15 cellular contexts compared by ENCODE assay signal in genomic region chr15:63480441-63480821, GRCh38. TPM values are rescaled to one million over a fixed set of nuclear protein-coding genes. Genes with fewer than 3 reads are reported as not detected.
DNase-seq lines count a peak whose midpoint lies in the region; FAIRE-seq and TF ChIP-seq lines count a peak whose summit lies in the region.
"Had no signal": no experiment of that assay in that cellular context is flagged by ENCODE, and none has a peak within 500 bp of the region (broad histone marks: within the 10 kb centered on the region; RNA-seq: fewer than 3 reads in every experiment).

No MANE protein-coding gene starts in this region.

- H3K4me2 ChIP-seq in BLaER1 treated with 17β-estradiol and CSF1 and Interleukin-3, amounts not matched to agents 10 nM and 100 nM, result peak overlapping the region; percentile 87 to 98 (median 96)
- H3K4me2 ChIP-seq in DOHH2 (ENCODE audit: low read length), result peak overlapping the region; percentile 54
- no peak overlapping the region for H3K4me2 ChIP-seq in mesenchymal stem cell (ENCODE audit: low read length, poor library complexity, severe bottlenecking)
- no peak overlapping the region for H3K4me2 ChIP-seq in mesendoderm (ENCODE audit: low read length)

- peak overlapping the region; percentile 79 to 85 (median 84) for H3K9ac ChIP-seq in BLaER1 treated with 17β-estradiol and CSF1 and Interleukin-3, amounts not matched to agents 10 nM and 100 nM
- H3K9ac ChIP-seq in mesenchymal stem cell (ENCODE audit: low read length) (peak overlapping the region; percentile 53), mesendoderm (ENCODE audit: low read length) (no peak overlapping the region)

- H3F3A ChIP-seq in DOHH2 (ENCODE audit: control insufficient read depth, insufficient read depth), result peaks cover 4% of the 10 kb centered on the region; the same call in 1 of the 2 replicates

- no peak for DNase-seq in activated T-helper 2 cell treated with anti-CD3 and anti-CD28 coated beads, Interferon-gamma antibody, Interleukin-2, Interleukin-4, amounts not matched to agents 10 μg/mL and 5 μg/mL and 100 μg/mL, durations not matched to agents 14 hours and 24 hours and 36 hours (ENCODE audit: low spot score)
- DNase-seq in mesenchymal stem cell (peak; percentile 45), mesendoderm (no peak), SHP77 treated with DMSO at 0.1 percent for 48 hours (lab: John Stamatoyannopoulos, UW) (no peak), small intestine (no peak), H54 (ENCODE audit: insufficient read length, low spot score) (no peak)
- DNase-seq: COR-L47; effector CD8-positive, alpha-beta T cell; islet precursor cell; NCI-H510A treated with DMSO at 0.1 percent for 48 hours; RPMI8226 had no signal

- H4K91ac ChIP-seq in mesenchymal stem cell (ENCODE audit: low read length), result no peak overlapping the region

- H3K79me2 ChIP-seq in DOHH2 (ENCODE audit: control insufficient read depth, low read length), result no peaks in the 10 kb centered on the region
- H3K79me2 ChIP-seq in mesendoderm (ENCODE audit: control insufficient read depth, insufficient read depth, low read length), result no peaks in the 10 kb centered on the region

- no peak overlapping the region for H2BK5ac ChIP-seq in mesenchymal stem cell (ENCODE audit: low read depth, low read length, poor library complexity, severe bottlenecking)
- H2BK5ac ChIP-seq in mesendoderm (ENCODE audit: low read length), result no peak overlapping the region

- no peaks in the 10 kb centered on the region for H4K20me1 ChIP-seq in BLaER1 treated with 17β-estradiol and CSF1 and Interleukin-3, amounts not matched to agents 10 nM and 100 nM
- no peaks in the 10 kb centered on the region for H4K20me1 ChIP-seq in DOHH2 (ENCODE audit: control insufficient read depth, insufficient read depth, low read depth, low read length)

- no peaks in the 10 kb centered on the region for H3K9me2 ChIP-seq in DOHH2 (replicated peaks; ENCODE audit: control insufficient read depth, low read length)

- H3K36me3 Mint-ChIP-seq in activated T-helper 2 cell treated with anti-CD3 and anti-CD28 coated beads, Interferon-gamma antibody, Interleukin-2, Interleukin-4, amounts not matched to agents 10 μg/mL and 5 μg/mL and 100 μg/mL, durations not matched to agents 14 hours and 24 hours and 36 hours (ENCODE audit: low read depth), result no peaks in the 10 kb centered on the region
- H3K36me3 Mint-ChIP-seq: natural killer cell treated with Interleukin-12 subunit alpha and Interleukin-12 subunit beta and Interleukin-15 and Interleukin-18, amount 100 ng/mL, for 72 hours had no signal

- no peak for TF ChIP-seq POLR2A in H54 (IDR thresholded peaks at IDR 0.05; ENCODE audit: low read depth, low read length)

- H3K56ac ChIP-seq in mesendoderm (ENCODE audit: low read length), result no peak overlapping the region

- H2BK15ac ChIP-seq in mesenchymal stem cell (ENCODE audit: low read depth, poor library complexity, severe bottlenecking), result peak overlapping the region; percentile 90
- H2BK15ac ChIP-seq in mesendoderm (replicated peaks; ENCODE audit: low read depth), result no peak overlapping the region

- no peaks in the 10 kb centered on the region for H3K9me3 ChIP-seq in BLaER1 treated with 17β-estradiol and CSF1 and Interleukin-3, amounts not matched to agents 10 nM and 100 nM (replicated peaks in 1 of 11)
- H3K9me3 ChIP-seq in DOHH2 (ENCODE audit: control insufficient read depth, insufficient read depth, low read length) (no peaks in the 10 kb centered on the region), mesenchymal stem cell (ENCODE audit: control insufficient read depth, low read length) (no peaks in the 10 kb centered on the region), small intestine (ENCODE audit: control insufficient read depth, low read depth) (no peaks in the 10 kb centered on the region)
- H3K9me3 ChIP-seq: suprapubic skin had no signal

- peak overlapping the region; percentile 88 to 97 (median 95) for H3K27ac ChIP-seq in BLaER1 treated with 17β-estradiol and CSF1 and Interleukin-3, amounts not matched to agents 10 nM and 100 nM
- H3K27ac ChIP-seq in DOHH2 (ENCODE audit: low read depth, low read length) (no peak overlapping the region), mesenchymal stem cell (ENCODE audit: low read length, poor library complexity, severe bottlenecking) (peak overlapping the region; percentile 50), mesendoderm (ENCODE audit: low read depth, low read length) (no peak overlapping the region), small intestine (ENCODE audit: low read depth in 1 of 2, low read length in 1 of 2) (peak overlapping the region in 1 of 2 donors; percentile 64)
- H3K27ac ChIP-seq: suprapubic skin had no signal

- no peak for TF ChIP-seq CTCF in DOHH2 (IDR thresholded peaks at IDR 0.05; ENCODE audit: low read depth, low read length, poor library complexity, severe bottlenecking)

- H3K4me1 ChIP-seq in BLaER1 treated with 17β-estradiol and CSF1 and Interleukin-3, amounts not matched to agents 10 nM and 100 nM, result peaks cover 84 to 98% (median 97%) of the 10 kb centered on the region in 10 experiments
- peaks cover 61% of the 10 kb centered on the region for H3K4me1 ChIP-seq in DOHH2 (ENCODE audit: control insufficient read depth, low read length)
- peaks cover 34% of the 10 kb centered on the region for H3K4me1 ChIP-seq in mesenchymal stem cell (ENCODE audit: control insufficient read depth, insufficient read depth, low read depth, low read length)
- peaks cover 3% of the 10 kb centered on the region for H3K4me1 ChIP-seq in mesendoderm (ENCODE audit: control insufficient read depth, low read depth, low read length)
- peaks cover 2 to 6% of the 10 kb centered on the region in 2 donors for H3K4me1 ChIP-seq in small intestine (ENCODE audit: control insufficient read depth in 2 of 2, insufficient read depth in 1 of 2, low read depth in 1 of 2, low read length in 1 of 2)

- no peak overlapping the region for H4K8ac ChIP-seq in mesenchymal stem cell (ENCODE audit: low read length)
- no peak overlapping the region for H4K8ac ChIP-seq in mesendoderm (ENCODE audit: low read depth, low read length)

- H3K4me3 ChIP-seq in BLaER1 treated with 17β-estradiol and CSF1 and Interleukin-3, amounts not matched to agents 10 nM and 100 nM, result peak overlapping the region; percentile 11 to 60 (median 45); a peak in 18 of 20 replicates
- H3K4me3 ChIP-seq in DOHH2 (ENCODE audit: low read length), result peak overlapping the region; percentile 31
- no peak overlapping the region for H3K4me3 ChIP-seq in mesenchymal stem cell (ENCODE audit: insufficient read depth in 1 of 2, low read depth in 1 of 2, low read length in 2 of 2)
- no peak overlapping the region for H3K4me3 ChIP-seq in mesendoderm (ENCODE audit: low read length)
- no peak overlapping the region for H3K4me3 ChIP-seq in small intestine (ENCODE audit: low read depth in 1 of 2, low read length in 2 of 2)
- H3K4me3 ChIP-seq: suprapubic skin had no signal

- peak overlapping the region; percentile 51 for H2AK5ac ChIP-seq in mesenchymal stem cell (ENCODE audit: low read length, severe bottlenecking)
- H2AK5ac ChIP-seq in mesendoderm (ENCODE audit: low read length), result no peak overlapping the region

- H2BK12ac ChIP-seq in mesenchymal stem cell (ENCODE audit: low read length in 2 of 2), result peak overlapping the region; percentile 85 to 97

- WGBS in mesenchymal stem cell, result 84% methylated on average over 1 of the region's 2 CpGs
- no CpG with 5 or more reads among the region's 2 CpGs for WGBS in mesendoderm (ENCODE audit: extremely low coverage, insufficient coverage, low lambda C conversion rate)
- 90 to 92% (median 92%) methylated on average over 2 of the region's 2 CpGs for WGBS in small intestine, 3 donors

- no peaks in the 10 kb centered on the region for H3K9me3 Mint-ChIP-seq in activated T-helper 2 cell treated with anti-CD3 and anti-CD28 coated beads, Interferon-gamma antibody, Interleukin-2, Interleukin-4, amounts not matched to agents 10 μg/mL and 5 μg/mL and 100 μg/mL, durations not matched to agents 14 hours and 24 hours and 36 hours
- H3K9me3 Mint-ChIP-seq: natural killer cell treated with Interleukin-12 subunit alpha and Interleukin-12 subunit beta and Interleukin-15 and Interleukin-18, amount 100 ng/mL, for 72 hours had no signal

- intact Hi-C loops in activated T-helper 2 cell treated with anti-CD3 and anti-CD28 coated beads, Interferon-gamma antibody, Interleukin-2, Interleukin-4, amounts not matched to agents 10 μg/mL and 5 μg/mL and 100 μg/mL, durations not matched to agents 14 hours and 24 hours and 36 hours (cut with micrococcal nuclease), result loop anchor here (5.0 kb wide), 1 partner anchor 122 kb away; no protein-coding TSS in a partner anchor

- H3K79me1 ChIP-seq in mesenchymal stem cell (replicated peaks; ENCODE audit: low read length, poor library complexity, severe bottlenecking), result no peaks in the 10 kb centered on the region
- no peaks in the 10 kb centered on the region for H3K79me1 ChIP-seq in mesendoderm (ENCODE audit: low read length)

- peak overlapping the region in 1 of 2 experiments; percentile 72 for H3K14ac ChIP-seq in mesenchymal stem cell (ENCODE audit: low read length in 2 of 2)

- H3K23ac ChIP-seq in mesenchymal stem cell (ENCODE audit: low read length in 2 of 2) (no peak overlapping the region), mesendoderm (ENCODE audit: low read length) (no peak overlapping the region)

- H3K18ac ChIP-seq in mesenchymal stem cell (ENCODE audit: low read depth in 1 of 2, low read length in 2 of 2), result peak overlapping the region; percentile 73 to 86
- no peak overlapping the region for H3K18ac ChIP-seq in mesendoderm (ENCODE audit: low read length)

- no peaks in the 10 kb centered on the region for H3K27me3 Mint-ChIP-seq in activated T-helper 2 cell treated with anti-CD3 and anti-CD28 coated beads, Interferon-gamma antibody, Interleukin-2, Interleukin-4, amounts not matched to agents 10 μg/mL and 5 μg/mL and 100 μg/mL, durations not matched to agents 14 hours and 24 hours and 36 hours (ENCODE audit: low read depth)

- no peak overlapping the region for H4K5ac ChIP-seq in mesendoderm (ENCODE audit: low read length)

- no peak overlapping the region for H3K4me3 Mint-ChIP-seq in activated T-helper 2 cell treated with anti-CD3 and anti-CD28 coated beads, Interferon-gamma antibody, Interleukin-2, Interleukin-4, amounts not matched to agents 10 μg/mL and 5 μg/mL and 100 μg/mL, durations not matched to agents 14 hours and 24 hours and 36 hours (ENCODE audit: low read depth)
- H3K4me3 Mint-ChIP-seq: natural killer cell treated with Interleukin-12 subunit alpha and Interleukin-12 subunit beta and Interleukin-15 and Interleukin-18, amount 100 ng/mL, for 72 hours had no signal

- peaks cover 56% of the 10 kb centered on the region for H3K4me1 Mint-ChIP-seq in activated T-helper 2 cell treated with anti-CD3 and anti-CD28 coated beads, Interferon-gamma antibody, Interleukin-2, Interleukin-4, amounts not matched to agents 10 μg/mL and 5 μg/mL and 100 μg/mL, durations not matched to agents 14 hours and 24 hours and 36 hours (ENCODE audit: low read depth)

- peak overlapping the region; percentile 84 to 90 for H3K4ac ChIP-seq in mesenchymal stem cell (ENCODE audit: low read depth in 1 of 2, low read length in 2 of 2)
- no peak overlapping the region for H3K4ac ChIP-seq in mesendoderm (ENCODE audit: low read depth, low read length)

- no peak for FAIRE-seq in small intestine (lab: Jason Lieb, UNC)
- no peak for FAIRE-seq in H54 (lab: Jason Lieb, UNC)

- H2BK120ac ChIP-seq in mesenchymal stem cell (ENCODE audit: low read depth, low read length), result peak overlapping the region; percentile 71
- no peak overlapping the region for H2BK120ac ChIP-seq in mesendoderm (ENCODE audit: low read depth, low read length)

- no peak overlapping the region for H2AFZ ChIP-seq in mesenchymal stem cell (ENCODE audit: low read depth, low read length)

- peak overlapping the region; percentile 61 for H3K27ac Mint-ChIP-seq in activated T-helper 2 cell treated with anti-CD3 and anti-CD28 coated beads, Interferon-gamma antibody, Interleukin-2, Interleukin-4, amounts not matched to agents 10 μg/mL and 5 μg/mL and 100 μg/mL, durations not matched to agents 14 hours and 24 hours and 36 hours
- H3K27ac Mint-ChIP-seq: natural killer cell treated with Interleukin-12 subunit alpha and Interleukin-12 subunit beta and Interleukin-15 and Interleukin-18, amount 100 ng/mL, for 72 hours had no signal

- no peaks in the 10 kb centered on the region for H3K36me3 ChIP-seq in BLaER1 treated with 17β-estradiol and CSF1 and Interleukin-3, amounts not matched to agents 10 nM and 100 nM
- H3K36me3 ChIP-seq in DOHH2 (ENCODE audit: control insufficient read depth, low read length) (no peaks in the 10 kb centered on the region), mesenchymal stem cell (ENCODE audit: control insufficient read depth in 1 of 2, insufficient read depth in 2 of 2, low read depth in 1 of 2, low read length in 2 of 2) (no peaks in the 10 kb centered on the region), mesendoderm (ENCODE audit: control insufficient read depth, insufficient read depth, low read length) (no peaks in the 10 kb centered on the region), small intestine (ENCODE audit: control insufficient read depth in 2 of 2, insufficient read depth in 2 of 2, low read length in 2 of 2) (no peaks in the 10 kb centered on the region)
- H3K36me3 ChIP-seq: suprapubic skin had no signal

- H3K27me3 ChIP-seq in BLaER1 treated with 17β-estradiol and CSF1 and Interleukin-3, amounts not matched to agents 10 nM and 100 nM, result no peaks in the 10 kb centered on the region
- H3K27me3 ChIP-seq in DOHH2 (ENCODE audit: control insufficient read depth, low read length) (no peaks in the 10 kb centered on the region), mesenchymal stem cell (ENCODE audit: control insufficient read depth in 1 of 2, insufficient read depth in 1 of 2, low read length in 2 of 2) (no peaks in the 10 kb centered on the region), mesendoderm (ENCODE audit: insufficient read depth, low read length, poor library complexity) (no peaks in the 10 kb centered on the region), small intestine (ENCODE audit: control insufficient read depth in 2 of 2, insufficient read depth in 2 of 2, low read length in 2 of 2) (no peaks in the 10 kb centered on the region)
- H3K27me3 ChIP-seq: suprapubic skin had no signal

RNA-seq across cellular contexts. Expression of gene USP3, which starts 24.0 kb away (rescaled TPM):
- 41.2 and 47.6 TPM in 2 replicates for total RNA-seq in activated T-helper 2 cell treated with anti-CD3 and anti-CD28 coated beads, Interferon-gamma antibody, Interleukin-2, Interleukin-4, amounts not matched to agents 10 μg/mL and 5 μg/mL and 100 μg/mL, durations not matched to agents 14 hours and 24 hours and 36 hours
- 21.2 TPM for polyA plus RNA-seq in mesenchymal stem cell (2013, experiment 1 of 2)
- polyA plus RNA-seq in mesenchymal stem cell (2013, experiment 2 of 2), result 20.6 TPM
- polyA plus RNA-seq in mesendoderm (2013, experiment 1 of 2), result 10.3 TPM
- polyA plus RNA-seq in mesendoderm (2013, experiment 2 of 2), result 9.1 TPM
- 10 to 100 TPM; 24.7 to 30.0 (median 27.8) TPM for polyA plus RNA-seq in small intestine

Comparison
In these comparisons a context has a peak if more than half of its experiments do, and no peak if none do; other contexts are left out.
1. H3K27ac ChIP-seq: peak in BLaER1 treated with 17β-estradiol and CSF1 and Interleukin-3, amounts not matched to agents 10 nM and 100 nM (11 of 11) and mesenchymal stem cell (single experiment); none in DOHH2 (single experiment) and mesendoderm (single experiment).
2. H3K4me2 ChIP-seq: peak in BLaER1 treated with 17β-estradiol and CSF1 and Interleukin-3, amounts not matched to agents 10 nM and 100 nM (11 of 11) and DOHH2 (single experiment); none in mesenchymal stem cell (single experiment) and mesendoderm (single experiment).
3. H3K4me3 ChIP-seq: peak in BLaER1 treated with 17β-estradiol and CSF1 and Interleukin-3, amounts not matched to agents 10 nM and 100 nM (10 of 10) and DOHH2 (single experiment); none in mesenchymal stem cell (0 of 2), mesendoderm (single experiment) and small intestine (0 of 2).